ENCODE assay signal across 13 cellular contexts in the genomic region with DNA sequence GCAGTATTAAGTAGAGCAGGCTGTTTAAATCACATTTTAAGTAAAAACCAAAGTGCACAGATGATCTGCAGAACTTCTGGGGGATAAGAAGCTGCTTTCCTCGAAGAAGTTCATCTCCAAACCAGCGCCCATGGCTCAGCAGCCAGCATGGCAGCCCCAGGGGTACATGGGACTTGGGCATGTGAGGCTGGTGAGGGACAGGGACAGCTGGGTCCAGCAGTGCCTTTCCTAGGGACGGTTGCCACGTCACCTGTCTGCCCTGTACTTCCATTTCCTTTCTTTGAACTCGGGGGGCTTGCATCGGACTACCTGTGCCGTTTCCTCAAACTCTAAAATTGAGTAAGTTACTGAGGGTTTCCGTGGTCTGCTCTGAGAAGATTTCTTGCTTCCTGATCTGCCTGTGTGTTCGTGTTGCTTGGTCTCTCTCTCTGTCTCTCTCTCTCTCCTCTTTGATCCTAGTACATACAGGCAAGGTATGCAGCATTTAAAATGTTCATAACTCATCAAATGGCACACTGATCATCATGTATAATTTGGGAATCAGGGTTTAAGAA.
DNase-seq lines count a peak whose midpoint lies in the region; ATAC-seq and TF ChIP-seq lines count a peak whose summit lies in the region.
"Had no signal": no experiment of that assay in that cellular context is flagged by ENCODE, and none has a peak within 500 bp of the region (broad histone marks: within the 10 kb centered on the region; RNA-seq: fewer than 3 reads in every experiment).

No MANE protein-coding gene starts in this region.

- H3K79me1 ChIP-seq in H9 (ENCODE audit: insufficient read depth, low read depth, low read length, poor library complexity, severe bottlenecking) (peaks cover 18% of the 10 kb centered on the region), trophoblast cell (ENCODE audit: low read length) (peaks cover 25% of the 10 kb centered on the region)

- no peak overlapping the region for H2BK15ac ChIP-seq in H9 (ENCODE audit: low read depth, low read length)

- H2BK12ac ChIP-seq in H9 (ENCODE audit: insufficient read length, low read depth, low read length): no peak overlapping the region
- H2BK12ac ChIP-seq in trophoblast cell (ENCODE audit: low read length): no peak overlapping the region

- H3K23ac ChIP-seq in H9 (ENCODE audit: insufficient read length, low read depth, low read length) (no peak overlapping the region), trophoblast cell (ENCODE audit: low read length) (no peak overlapping the region)

- H3K4ac ChIP-seq in H9 (ENCODE audit: low read depth, low read length): no peak overlapping the region
- peak overlapping the region; percentile 14 for H3K4ac ChIP-seq in trophoblast cell (ENCODE audit: low read depth, low read length)

- H3K79me2 ChIP-seq in H9 (ENCODE audit: insufficient read depth, low read length) (peaks cover 86% of the 10 kb centered on the region; the same call in 1 of the 2 replicates), trophoblast cell (ENCODE audit: control insufficient read depth, insufficient read depth, low read length, poor library complexity) (peaks cover 35% of the 10 kb centered on the region)

- H3K27me3 Mint-ChIP-seq in activated CD4-positive, alpha-beta T cell treated with anti-CD3 and anti-CD28 coated beads, Interleukin-2, amount 10 ng/mL, durations not matched to agents 24 days and 14 days: no peaks in the 10 kb centered on the region
- no peaks in the 10 kb centered on the region for H3K27me3 Mint-ChIP-seq in H9 (ENCODE audit: low read depth)

- intact Hi-C loops in activated CD4-positive, alpha-beta T cell treated with anti-CD3 and anti-CD28 coated beads, Interleukin-2, amount 10 ng/mL, durations not matched to agents 24 days and 14 days (cut with micrococcal nuclease): no loop called here
- intact Hi-C loops in ascending aorta (cut with DNase I): no loop called here

- H2AFZ ChIP-seq in H9 (ENCODE audit: low read length): no peak overlapping the region
- H2AFZ ChIP-seq in trophoblast cell (ENCODE audit: insufficient read depth, low read length, poor library complexity): no peak overlapping the region

- H3K9me3 Mint-ChIP-seq in activated CD4-positive, alpha-beta T cell treated with anti-CD3 and anti-CD28 coated beads, Interleukin-2, amount 10 ng/mL, durations not matched to agents 24 days and 14 days: peaks cover 4% of the 10 kb centered on the region
- H3K9me3 Mint-ChIP-seq in H9: peaks cover 4 to 5% of the 10 kb centered on the region in 2 experiments; a peak in 3 of 5 replicates

- H4K8ac ChIP-seq in H9 (replicated peaks; ENCODE audit: insufficient read length, low read depth, low read length): no peak overlapping the region
- H4K8ac ChIP-seq in trophoblast cell (ENCODE audit: low read depth, low read length): no peak overlapping the region

- WGBS in H9 (ENCODE audit: extremely low coverage, insufficient read length, low lambda C conversion rate): no CpG with 5 or more reads among the region's 9 CpGs
- no CpG with 5 or more reads among the region's 9 CpGs for WGBS in trophoblast cell (ENCODE audit: extremely low coverage, insufficient coverage, insufficient read length)

- no peak overlapping the region for H3K27ac ChIP-seq in H9 (ENCODE audit: insufficient read length, low read depth, low read length)
- H3K27ac ChIP-seq in ascending aorta: peak overlapping the region; percentile 69 to 73
- H3K27ac ChIP-seq in trophoblast cell (ENCODE audit: low read depth, low read length): no peak overlapping the region

- no peak overlapping the region for H2BK20ac ChIP-seq in H9 (ENCODE audit: low read depth, low read length, poor library complexity, severe bottlenecking)

- H3K36me3 ChIP-seq in ascending aorta: peaks cover 2 to 9% of the 10 kb centered on the region in 2 donors
- H3K36me3 ChIP-seq in trophoblast cell (ENCODE audit: control insufficient read depth in 1 of 2, insufficient read depth in 2 of 2, low read length in 2 of 2): peaks cover under 1 to 5% of the 10 kb centered on the region in 2 experiments

- no peak overlapping the region for H2BK5ac ChIP-seq in H9 (ENCODE audit: insufficient read length, low read length)
- H2BK5ac ChIP-seq in trophoblast cell (ENCODE audit: low read depth, low read length, poor library complexity): no peak overlapping the region

- H3K4me3 ChIP-seq in ascending aorta: no peak overlapping the region
- H3K4me3 ChIP-seq in trophoblast cell (ENCODE audit: low read depth, low read length): no peak overlapping the region
- H3K4me3 ChIP-seq: dorsolateral prefrontal cortex had no signal

- H3K27ac Mint-ChIP-seq in activated CD4-positive, alpha-beta T cell treated with anti-CD3 and anti-CD28 coated beads, Interleukin-2, amount 10 ng/mL, durations not matched to agents 24 days and 14 days: peak overlapping the region; percentile 26
- H3K27ac Mint-ChIP-seq in H9: peak overlapping the region; percentile 34 to 66 (median 37); a peak in 4 of 7 replicates

- H3K36me3 Mint-ChIP-seq in activated CD4-positive, alpha-beta T cell treated with anti-CD3 and anti-CD28 coated beads, Interleukin-2, amount 10 ng/mL, durations not matched to agents 24 days and 14 days (ENCODE audit: low read depth): peaks cover 13% of the 10 kb centered on the region
- peaks cover 13 to 16% (median 16%) of the 10 kb centered on the region in 3 experiments for H3K36me3 Mint-ChIP-seq in H9 (ENCODE audit: insufficient read depth in 1 of 3, low read depth in 3 of 3)

- H4K20me1 ChIP-seq in H9 (ENCODE audit: control insufficient read depth, insufficient read depth, insufficient read length): no peaks in the 10 kb centered on the region

- H2AK5ac ChIP-seq in H9 (ENCODE audit: insufficient read length, low read length): no peak overlapping the region
- H2AK5ac ChIP-seq in trophoblast cell (ENCODE audit: low read length): no peak overlapping the region

- H3K56ac ChIP-seq in H9 (ENCODE audit: insufficient read length, low read depth, low read length): no peak overlapping the region

- H3K14ac ChIP-seq in H9 (ENCODE audit: insufficient read depth, low read length): no peak overlapping the region; the same call in 1 of the 2 replicates
- H3K14ac ChIP-seq in trophoblast cell (ENCODE audit: low read length): no peak overlapping the region

- no peaks in the 10 kb centered on the region for H3K9me3 ChIP-seq in H9 (ENCODE audit: control insufficient read depth, low read depth, low read length)
- no peaks in the 10 kb centered on the region for H3K9me3 ChIP-seq in ascending aorta
- H3K9me3 ChIP-seq in trophoblast cell (ENCODE audit: insufficient read depth, low read depth, low read length): no peaks in the 10 kb centered on the region

- H4K91ac ChIP-seq in H9 (ENCODE audit: insufficient read length, low read depth, low read length) (no peak overlapping the region), trophoblast cell (ENCODE audit: low read depth, low read length) (no peak overlapping the region)

- peak; percentile 61 for DNase-seq in activated CD4-positive, alpha-beta T cell treated with anti-CD3 and anti-CD28 coated beads, Interleukin-2, amount 10 ng/mL, durations not matched to agents 24 days and 14 days
- DNase-seq in activated CD4-positive, alpha-beta T cell treated with anti-CD3 and anti-CD28 coated beads for 4 hours: no peak
- no peak for DNase-seq in H9
- no peak for DNase-seq in ascending aorta (ENCODE audit: low spot score in 2 of 2)
- no peak for DNase-seq in trophoblast cell
- DNase-seq in amygdala (lab: John Stamatoyannopoulos, UW): no peak
- DNase-seq in GM20000 (ENCODE audit: low spot score): no peak
- DNase-seq: aorta; stimulated activated CD4-positive, alpha-beta T cell treated with anti-CD3 and anti-CD28 coated beads, Interleukin-4, amount 100 ng/mL, for 24 hours had no signal

- H2BK120ac ChIP-seq in H9 (ENCODE audit: low read depth, low read length, poor library complexity, severe bottlenecking) (no peak overlapping the region), trophoblast cell (ENCODE audit: insufficient read depth, low read length, poor library complexity) (no peak overlapping the region)

- H4K5ac ChIP-seq in H9 (ENCODE audit: insufficient read length, low read depth, low read length): no peak overlapping the region

- no peak overlapping the region for H3K18ac ChIP-seq in H9 (ENCODE audit: insufficient read length, low read depth, low read length)
- no peak overlapping the region for H3K18ac ChIP-seq in trophoblast cell (ENCODE audit: low read length)

- no peaks in the 10 kb centered on the region for H3K23me2 ChIP-seq in H9 (ENCODE audit: insufficient read length, low read depth, low read length, poor library complexity, severe bottlenecking)

- H3K4me3 Mint-ChIP-seq in activated CD4-positive, alpha-beta T cell treated with anti-CD3 and anti-CD28 coated beads, Interleukin-2, amount 10 ng/mL, durations not matched to agents 24 days and 14 days: peak overlapping the region; percentile 55
- H3K4me3 Mint-ChIP-seq in H9: no peak overlapping the region
- H3K4me3 Mint-ChIP-seq: neural crest cell had no signal

- H3K9ac ChIP-seq in H9 (ENCODE audit: extremely low read depth, insufficient read length, low read length): no peak overlapping the region
- no peak overlapping the region for H3K9ac ChIP-seq in trophoblast cell (ENCODE audit: low read length)

- no peak overlapping the region for H4K12ac ChIP-seq in trophoblast cell (ENCODE audit: low read depth, low read length)

- H3K27me3 ChIP-seq in H9 (ENCODE audit: insufficient read depth, low read length) (no peaks in the 10 kb centered on the region; the same call in 1 of the 2 replicates), ascending aorta (no peaks in the 10 kb centered on the region), trophoblast cell (ENCODE audit: insufficient read depth, low read length) (no peaks in the 10 kb centered on the region)
- H3K27me3 ChIP-seq: dorsolateral prefrontal cortex had no signal

- H3K4me2 ChIP-seq in H9 (ENCODE audit: insufficient read depth, insufficient read length, low read length) (no peak overlapping the region), trophoblast cell (ENCODE audit: low read length) (no peak overlapping the region)

- TF ChIP-seq CTCF in H9 (conservative IDR thresholded peaks at IDR 0.05) (no peak), ascending aorta (IDR thresholded peaks at IDR 0.05) (no peak), GM20000 (IDR thresholded peaks at IDR 0.05; ENCODE audit: extremely low read depth, missing control alignments) (no peak)

- H3K4me1 Mint-ChIP-seq in activated CD4-positive, alpha-beta T cell treated with anti-CD3 and anti-CD28 coated beads, Interleukin-2, amount 10 ng/mL, durations not matched to agents 24 days and 14 days: peaks cover 54% of the 10 kb centered on the region
- H3K4me1 Mint-ChIP-seq in H9: peaks cover 83 to 84% of the 10 kb centered on the region in 2 experiments

- no peak overlapping the region for H3T11ph ChIP-seq in H9 (ENCODE audit: low read length)

- ATAC-seq in GM21576 (IDR thresholded peaks at IDR 0.05; ENCODE audit: unreplicated experiment): no peak
- ATAC-seq: HepG2 had no signal

- H3K4me1 ChIP-seq in H9 (ENCODE audit: insufficient read depth, low read length): peaks cover 49% of the 10 kb centered on the region
- H3K4me1 ChIP-seq in ascending aorta: peaks cover 2 to 66% of the 10 kb centered on the region in 2 donors
- H3K4me1 ChIP-seq in trophoblast cell (ENCODE audit: control insufficient read depth in 1 of 2, insufficient read depth in 2 of 2, low read length in 2 of 2): peaks cover 38 to 55% of the 10 kb centered on the region in 2 experiments

Comparison
In these comparisons a context has a peak if more than half of its experiments do, and no peak if none do; other contexts are left out.
1. H3K27ac ChIP-seq: peak in ascending aorta (2 of 2); none in H9 (single experiment) and trophoblast cell (single experiment).